In genomic region chr13:45231722-45232121, GRCh38 we compare ENCODE assay signal across 11 cellular contexts. TPM values are rescaled to one million over a fixed set of nuclear protein-coding genes. Genes with fewer than 3 reads are reported as not detected.
DNase-seq lines count a peak whose midpoint lies in the region; FAIRE-seq and TF ChIP-seq lines count a peak whose summit lies in the region.
"Had no signal": no experiment of that assay in that cellular context is flagged by ENCODE, and none has a peak within 500 bp of the region (broad histone marks: within the 10 kb centered on the region; RNA-seq: fewer than 3 reads in every experiment).

No MANE protein-coding gene starts in this region.

- no peak overlapping the region for H3K4me2 ChIP-seq in endothelial cell of umbilical vein (ENCODE audit: insufficient read depth, low read length)

- H3K27ac ChIP-seq in endothelial cell of umbilical vein (ENCODE audit: insufficient read depth, low read depth, low read length), result no peak overlapping the region
- H3K27ac ChIP-seq: Peyer's patch had no signal

- no peak overlapping the region for H3K9ac ChIP-seq in endothelial cell of umbilical vein (replicated peaks; ENCODE audit: extremely low read depth, insufficient read depth, low read length)

- no peak overlapping the region for H3K4me3 Mint-ChIP-seq in nephron progenitor cell
- H3K4me3 Mint-ChIP-seq in activated CD4-positive, alpha-beta T cell treated with anti-CD3 and anti-CD28 coated beads, Interleukin-2, amount 10 ng/mL, durations not matched to agents 24 days and 14 days, result no peak overlapping the region

- no peaks in the 10 kb centered on the region for H3K9me3 ChIP-seq in endothelial cell of umbilical vein (replicated peaks; ENCODE audit: control insufficient read depth, insufficient read depth, low read length)
- H3K9me3 ChIP-seq: Peyer's patch had no signal

- no peak overlapping the region for H2AFZ ChIP-seq in endothelial cell of umbilical vein (ENCODE audit: low read depth, low read length)

- no peaks in the 10 kb centered on the region for H3K9me1 ChIP-seq in endothelial cell of umbilical vein (replicated peaks; ENCODE audit: control insufficient read depth, extremely low read depth, insufficient read depth, low read length)

- POLR2A ChIA-PET in endothelial cell of umbilical vein (lab: Charles Lee), result no interaction called here

- no peaks in the 10 kb centered on the region for H3K27me3 Mint-ChIP-seq in nephron progenitor cell (ENCODE audit: low read depth, poor library complexity)
- no peaks in the 10 kb centered on the region for H3K27me3 Mint-ChIP-seq in activated CD4-positive, alpha-beta T cell treated with anti-CD3 and anti-CD28 coated beads, Interleukin-2, amount 10 ng/mL, durations not matched to agents 24 days and 14 days

- H3K4me3 ChIP-seq in endothelial cell of umbilical vein (replicated peaks in 1 of 3; ENCODE audit: insufficient read depth in 1 of 3, low read depth in 1 of 3, low read length in 3 of 3), result no peak overlapping the region
- H3K4me3 ChIP-seq: Peyer's patch had no signal

- H3K4me1 Mint-ChIP-seq in nephron progenitor cell, result peaks cover 8% of the 10 kb centered on the region
- H3K4me1 Mint-ChIP-seq in activated CD4-positive, alpha-beta T cell treated with anti-CD3 and anti-CD28 coated beads, Interleukin-2, amount 10 ng/mL, durations not matched to agents 24 days and 14 days, result peaks cover 2% of the 10 kb centered on the region

- DNase-seq in GM19239 (ENCODE audit: insufficient read length, low spot score), result no peak
- DNase-seq in NCI-H2196 treated with DMSO at 0.1 percent for 48 hours (lab: John Stamatoyannopoulos, UW; ENCODE audit: unreplicated experiment), result peak; percentile 1
- DNase-seq in endothelial cell of umbilical vein (ENCODE audit: low read depth, low spot score), result peak; percentile 29
- DNase-seq in nephron progenitor cell, result no peak
- DNase-seq in activated CD4-positive, alpha-beta T cell treated with anti-CD3 and anti-CD28 coated beads, Interleukin-2, amount 10 ng/mL, durations not matched to agents 24 days and 14 days, result no peak
- no peak for DNase-seq in AML-193 (lab: John Stamatoyannopoulos, UW)
- DNase-seq in NCI-H510A treated with DMSO at 0.1 percent for 48 hours (lab: John Stamatoyannopoulos, UW), result no peak
- DNase-seq: islet precursor cell; NCI-H1694 treated with DMSO at 0.1 percent for 48 hours; Peyer's patch; stimulated activated naive CD4-positive, alpha-beta T cell had no signal

- H3K4me1 ChIP-seq in endothelial cell of umbilical vein (ENCODE audit: control insufficient read depth, extremely low read depth, insufficient read depth, low read length), result no peaks in the 10 kb centered on the region
- H3K4me1 ChIP-seq: Peyer's patch had no signal

- no peaks in the 10 kb centered on the region for H3K27me3 ChIP-seq in endothelial cell of umbilical vein (ENCODE audit: control insufficient read depth in 2 of 2, insufficient read depth in 2 of 2, low read length in 2 of 2)
- H3K27me3 ChIP-seq: Peyer's patch had no signal

- TF ChIP-seq POLR2A in endothelial cell of umbilical vein (IDR thresholded peaks at IDR 0.05; ENCODE audit: low read depth, low read length), result no peak

- no peaks in the 10 kb centered on the region for H3K9me3 Mint-ChIP-seq in nephron progenitor cell
- H3K9me3 Mint-ChIP-seq in activated CD4-positive, alpha-beta T cell treated with anti-CD3 and anti-CD28 coated beads, Interleukin-2, amount 10 ng/mL, durations not matched to agents 24 days and 14 days, result no peaks in the 10 kb centered on the region

- no peaks in the 10 kb centered on the region for H4K20me1 ChIP-seq in endothelial cell of umbilical vein (replicated peaks; ENCODE audit: control insufficient read depth, extremely low read depth, insufficient read depth, low read length)

- peaks cover 18% of the 10 kb centered on the region for H3K36me3 Mint-ChIP-seq in nephron progenitor cell (ENCODE audit: low read depth)
- H3K36me3 Mint-ChIP-seq in activated CD4-positive, alpha-beta T cell treated with anti-CD3 and anti-CD28 coated beads, Interleukin-2, amount 10 ng/mL, durations not matched to agents 24 days and 14 days (ENCODE audit: low read depth), result peaks cover 4% of the 10 kb centered on the region

- dilution Hi-C loops in endothelial cell of umbilical vein (cut with MboI; ENCODE audit: extremely low pct_ligation_motif_present, low sequenced_read_pairs), result no loop called here

- CTCF ChIA-PET in endothelial cell of umbilical vein (lab: Charles Lee), result interaction anchor here (0.6 to 2.9 kb wide), 3 partner anchors 9 to 71 kb away, joined by 4 to 14 read pairs (median 4); no protein-coding TSS in a partner anchor

- TF ChIP-seq CTCF in endothelial cell of umbilical vein (IDR thresholded peaks at IDR 0.05; ENCODE audit: extremely low read depth in 1 of 2, insufficient read depth in 1 of 2, low read depth in 1 of 2, low read length in 2 of 2) (no peak), nephron progenitor cell (IDR thresholded peaks at IDR 0.05) (no peak)

- no peaks in the 10 kb centered on the region for H3K79me2 ChIP-seq in endothelial cell of umbilical vein (ENCODE audit: control insufficient read depth, insufficient read depth, low read length)

- no TSS peak for BruUV-seq in endothelial cell of umbilical vein (replicated peaks; lab: Mats Ljungman, UMichigan)

- intact Hi-C loops in endothelial cell of umbilical vein (cut with micrococcal nuclease), result no loop called here
- intact Hi-C loops in activated CD4-positive, alpha-beta T cell treated with anti-CD3 and anti-CD28 coated beads, Interleukin-2, amount 10 ng/mL, durations not matched to agents 24 days and 14 days (cut with micrococcal nuclease), result no loop called here

- peak overlapping the region; percentile 89 for H3K27ac Mint-ChIP-seq in nephron progenitor cell
- H3K27ac Mint-ChIP-seq in activated CD4-positive, alpha-beta T cell treated with anti-CD3 and anti-CD28 coated beads, Interleukin-2, amount 10 ng/mL, durations not matched to agents 24 days and 14 days, result no peak overlapping the region

- peak; percentile 39 for FAIRE-seq in GM19239 (lab: Jason Lieb, UNC)
- no peak for FAIRE-seq in endothelial cell of umbilical vein (lab: Jason Lieb, UNC)

- no peaks in the 10 kb centered on the region for H3K36me3 ChIP-seq in endothelial cell of umbilical vein (ENCODE audit: control insufficient read depth in 2 of 2, extremely low read depth in 1 of 2, insufficient read depth in 2 of 2, low read length in 2 of 2)
- H3K36me3 ChIP-seq: Peyer's patch had no signal

TF ChIP-seq in endothelial cell of umbilical vein, 7 proteins besides CTCF, POLR2A, EP300 and RAD21:
- no peak for TF ChIP-seq MAX (IDR thresholded peaks at IDR 0.05; ENCODE audit: insufficient read depth, insufficient read length)
- no peak for TF ChIP-seq JUN (IDR thresholded peaks at IDR 0.05; ENCODE audit: borderline replicate concordance, insufficient read depth, insufficient read length, low read depth)
- TF ChIP-seq GATA2 (IDR thresholded peaks at IDR 0.05; ENCODE audit: insufficient read depth, insufficient read length, low read depth, low read length), result no peak
- no peak for TF ChIP-seq FOS (IDR thresholded peaks at IDR 0.05; ENCODE audit: borderline replicate concordance, insufficient read depth, low read length)
- no peak for TF ChIP-seq MYC (IDR thresholded peaks at IDR 0.05; ENCODE audit: low read depth, low read length)
- TF ChIP-seq POLR2AphosphoS5 (IDR thresholded peaks at IDR 0.05; ENCODE audit: insufficient read depth, low read depth, low read length), result no peak
- no peak for TF ChIP-seq EZH2 (IDR thresholded peaks at IDR 0.05; ENCODE audit: borderline replicate concordance, low read depth, low read length, severe bottlenecking)

RNA-seq across cellular contexts. Expression of gene KCTD4, which starts 30.9 kb away (rescaled TPM):
- not detected in 2 replicates for total RNA-seq in endothelial cell of umbilical vein
- not detected in 2 replicates for polyA plus RNA-seq in endothelial cell of umbilical vein
- not detected in 2 replicates for polyA plus RNA-seq in endothelial cell of umbilical vein (2011; cell fraction: cytosol; rRNA removed)
- not detected in 2 replicates for polyA plus RNA-seq in endothelial cell of umbilical vein (2011; cell fraction: nucleus; rRNA removed)
- not detected in 2 replicates for polyA plus RNA-seq in endothelial cell of umbilical vein (2012)
- polyA minus RNA-seq in endothelial cell of umbilical vein, result not detected in 2 replicates
- not detected for polyA minus RNA-seq in endothelial cell of umbilical vein (2011; cell fraction: cytosol; rRNA and poly(A)+ RNA removed)
- not detected in 2 replicates for polyA minus RNA-seq in endothelial cell of umbilical vein (2011; cell fraction: nucleus; rRNA and poly(A)+ RNA removed)
- not detected in 2 replicates for total RNA-seq in activated CD4-positive, alpha-beta T cell treated with anti-CD3 and anti-CD28 coated beads, Interleukin-2, amount 10 ng/mL, durations not matched to agents 24 days and 14 days

Comparison
In these comparisons a context has a peak if more than half of its experiments do, and no peak if none do; other contexts are left out.
1. DNase-seq: peak in NCI-H2196 treated with DMSO at 0.1 percent for 48 hours (single experiment) and endothelial cell of umbilical vein (single experiment); none in GM19239 (single experiment), nephron progenitor cell (single experiment), activated CD4-positive, alpha-beta T cell treated with anti-CD3 and anti-CD28 coated beads, Interleukin-2, amount 10 ng/mL, durations not matched to agents 24 days and 14 days (single experiment), AML-193 (0 of 2) and NCI-H510A treated with DMSO at 0.1 percent for 48 hours (single experiment).